In the genomic region with DNA sequence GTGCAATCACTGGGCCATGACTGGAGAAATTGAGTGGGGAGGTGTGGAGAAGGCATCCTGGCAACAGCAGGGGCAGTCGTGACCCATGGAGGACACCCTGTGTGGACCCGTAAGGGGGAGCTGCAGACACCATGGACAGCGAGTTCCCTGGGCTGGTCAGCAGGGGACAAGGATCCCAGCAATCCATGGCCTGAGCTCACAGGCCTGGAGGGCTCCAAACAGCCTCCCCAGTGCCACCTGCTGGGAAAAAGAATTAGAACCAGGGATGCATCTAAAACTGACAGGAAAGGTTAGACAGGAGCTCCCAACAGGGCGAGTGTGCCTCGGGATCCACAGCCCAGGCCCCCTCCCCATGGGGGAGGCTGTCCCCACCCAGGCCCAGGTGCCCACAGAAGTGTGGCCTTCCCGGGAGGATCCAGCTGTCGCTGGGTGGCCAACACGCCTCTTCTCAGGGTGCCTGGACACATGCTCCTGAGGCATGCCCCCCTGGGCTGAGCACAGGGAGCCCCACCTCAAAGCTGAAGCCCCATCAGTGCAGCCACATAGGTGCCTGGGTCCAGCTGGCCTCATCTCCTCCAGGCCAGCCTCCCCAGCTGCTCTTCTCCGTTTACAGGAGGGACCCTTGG, we compare ENCODE assay signal across 9 cellular contexts. TPM values are rescaled to one million over a fixed set of nuclear protein-coding genes. Genes with fewer than 3 reads are reported as not detected.
A peak's percentile ranks its signal among the peaks of the same experiment; 100 is the strongest.
DNase-seq lines count a peak whose midpoint lies in the region; ATAC-seq and TF ChIP-seq lines count a peak whose summit lies in the region.
"Had no signal": no experiment of that assay in that cellular context is flagged by ENCODE, and none has a peak within 500 bp of the region (broad histone marks: within the 10 kb centered on the region; RNA-seq: fewer than 3 reads in every experiment).

No MANE protein-coding gene starts in this region.

- 39 to 43% methylated on average over 9 of the region's 9 CpGs for WGBS in aorta, 2 donors

- no peak overlapping the region for H3K4me3 ChIP-seq in OCI-LY1 (ENCODE audit: low read depth, low read length, poor library complexity, severe bottlenecking)
- H3K4me3 ChIP-seq in aorta (ENCODE audit: low read length in 2 of 2): no peak overlapping the region

- H3K36me3 ChIP-seq in OCI-LY1 (ENCODE audit: insufficient read depth, low read length) (no peaks in the 10 kb centered on the region), aorta (ENCODE audit: control insufficient read depth in 1 of 2, insufficient read depth in 2 of 2, low read length in 1 of 2) (no peaks in the 10 kb centered on the region)

- no peak overlapping the region for H3K9ac ChIP-seq in OCI-LY1 (ENCODE audit: low read length)

- intact Hi-C loops in aorta (cut with DNase I): loop anchor here in 1 of 2 donors (5.0 kb wide), 1 partner anchor 328 kb away; no protein-coding TSS in a partner anchor

- H3K9me3 ChIP-seq in OCI-LY1 (ENCODE audit: low read length) (no peaks in the 10 kb centered on the region), aorta (ENCODE audit: control insufficient read depth, low read length) (no peaks in the 10 kb centered on the region)

- H3K4me1 ChIP-seq in OCI-LY1 (ENCODE audit: insufficient read depth, low read length, severe bottlenecking) (no peaks in the 10 kb centered on the region), aorta (ENCODE audit: control insufficient read depth in 1 of 2, insufficient read depth in 2 of 2, low read length in 2 of 2) (no peaks in the 10 kb centered on the region)

- TF ChIP-seq CTCF in OCI-LY1 (IDR thresholded peaks at IDR 0.05; ENCODE audit: low read length): peak; percentile 40; the same call in 1 of the 2 replicates

- H3K4me2 ChIP-seq in OCI-LY1 (ENCODE audit: low read length): no peak overlapping the region

- no peak overlapping the region for H2AFZ ChIP-seq in OCI-LY1 (ENCODE audit: low read length)

- no peaks in the 10 kb centered on the region for H3K9me2 ChIP-seq in OCI-LY1 (ENCODE audit: low read depth, low read length)

- H3K79me2 ChIP-seq in OCI-LY1 (ENCODE audit: insufficient read depth, low read length): no peaks in the 10 kb centered on the region

- DNase-seq in CD1c-positive myeloid dendritic cell (ENCODE audit: extremely low spot score) (peak; percentile 28), H4 (ENCODE audit: low spot score) (peak; percentile 62), dermis microvascular lymphatic vessel endothelial cell (ENCODE audit: low read depth in 2 of 2) (peak; percentile 75 to 78), lung microvascular endothelial cell (ENCODE audit: low read depth in 2 of 2) (peak; percentile 80 to 89), aorta (no peak)
- DNase-seq in effector CD4-positive, alpha-beta T cell: no peak
- DNase-seq: natural killer cell had no signal

- H4K20me1 ChIP-seq in OCI-LY1 (ENCODE audit: insufficient read depth, low read length): no peaks in the 10 kb centered on the region

- H3K27me3 ChIP-seq in OCI-LY1 (ENCODE audit: insufficient read depth, low read length) (peaks cover 4% of the 10 kb centered on the region; the same call in 1 of the 2 replicates), aorta (ENCODE audit: control insufficient read depth in 1 of 2, insufficient read depth in 2 of 2, low read length in 1 of 2) (no peaks in the 10 kb centered on the region)

- H3K27ac ChIP-seq in OCI-LY1 (ENCODE audit: low read depth, low read length, poor library complexity, severe bottlenecking) (no peak overlapping the region), aorta (ENCODE audit: low read depth in 1 of 2, low read length in 2 of 2) (no peak overlapping the region)

- H3F3A ChIP-seq in OCI-LY1 (ENCODE audit: insufficient read depth, low read length): no peaks in the 10 kb centered on the region

- ATAC-seq in aorta (ENCODE audit: low FRiP score) (peak; percentile 61), GM21526 (IDR thresholded peaks at IDR 0.05; ENCODE audit: low FRiP score, unreplicated experiment) (no peak)

RNA-seq across cellular contexts. Expression of a gene that starts 20.5 kb away (rescaled TPM):
- 1.4 and 1.9 TPM in 2 replicates for total RNA-seq in H4 (2014; rRNA removed; shearing (Covaris generic))
- total RNA-seq in dermis microvascular lymphatic vessel endothelial cell (under 0.01 TPM in 2 replicates), lung microvascular endothelial cell (under 0.01 and 0.20 TPM in 2 replicates), aorta (under 1 TPM; 0.72 to 0.78 TPM)
- polyA plus RNA-seq in aorta: under 1 TPM in 1 of 2 donors, not detected in 1; 0.25 TPM

RNA-seq across cellular contexts. Expression of a gene that starts 28.1 kb away (rescaled TPM):
- not detected in 2 replicates for total RNA-seq in H4 (2014; rRNA removed; shearing (Covaris generic))
- total RNA-seq in dermis microvascular lymphatic vessel endothelial cell (not detected in 2 replicates), lung microvascular endothelial cell (not detected in 2 replicates), aorta (not detected)
- polyA plus RNA-seq in aorta: not detected
- total RNA-seq: natural killer cell had no signal

RNA-seq across cellular contexts. Expression of a gene that starts 55.4 kb away (rescaled TPM):
- not detected in 2 replicates for total RNA-seq in H4 (2014; rRNA removed; shearing (Covaris generic))
- not detected in 2 replicates for total RNA-seq in dermis microvascular lymphatic vessel endothelial cell
- not detected in 2 replicates for total RNA-seq in lung microvascular endothelial cell
- total RNA-seq in aorta: not detected
- 1 to 10 TPM in 1 of 2 donors, not detected in 1; 5.5 TPM for polyA plus RNA-seq in aorta
- total RNA-seq: natural killer cell had no signal

Comparison
In these comparisons a context has a peak if more than half of its experiments do, and no peak if none do; other contexts are left out.
1. DNase-seq: peak in CD1c-positive myeloid dendritic cell (single experiment), H4 (single experiment), dermis microvascular lymphatic vessel endothelial cell (2 of 2) and lung microvascular endothelial cell (2 of 2); none in aorta (0 of 2) and effector CD4-positive, alpha-beta T cell (single experiment).